ENCODE assay signal across 19 cellular contexts in the genomic region with DNA sequence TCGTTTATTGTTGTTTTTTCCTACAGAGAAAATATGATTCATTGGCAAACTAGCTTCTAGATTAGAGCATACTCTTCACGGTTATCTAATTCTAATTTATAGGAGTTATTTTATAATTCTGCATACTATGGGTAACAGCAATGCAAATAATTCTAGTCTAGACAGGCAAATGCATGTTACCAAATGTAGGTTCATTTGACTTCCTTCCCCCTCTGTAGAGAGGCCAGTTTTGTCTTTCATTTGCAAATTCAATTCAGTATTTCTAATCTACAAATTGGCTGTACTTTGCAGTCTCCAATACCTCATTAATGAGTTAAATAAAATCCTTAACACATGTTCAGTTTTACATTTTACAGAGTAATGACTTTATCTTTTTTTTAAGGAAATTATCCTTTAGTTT. TPM values are rescaled to one million over a fixed set of nuclear protein-coding genes. Genes with fewer than 3 reads are reported as not detected.
DNase-seq lines count a peak whose midpoint lies in the region; ATAC-seq and TF ChIP-seq lines count a peak whose summit lies in the region.
"Had no signal": no experiment of that assay in that cellular context is flagged by ENCODE, and none has a peak within 500 bp of the region (broad histone marks: within the 10 kb centered on the region; RNA-seq: fewer than 3 reads in every experiment).

No MANE protein-coding gene starts in this region.

- CTCF ChIA-PET in OCI-LY7 (lab: Charles Lee; ENCODE audit: unreplicated experiment) (no interaction called here), MCF 10A (lab: Yijun Ruan, JAX) (interaction anchor here (0.7 to 1.2 kb wide), 2 partner anchors 29 to 58 kb away, joined by 4 to 5 read pairs; no protein-coding TSS in a partner anchor)

- DNase-seq in NCI-H526 (lab: John Stamatoyannopoulos, UW), result peak; percentile 37 to 73
- DNase-seq in OCI-LY7 (ENCODE audit: low spot score), result no peak
- DNase-seq in osteoblast (ENCODE audit: insufficient read length, low spot score, missing footprints), result peak; percentile 76
- DNase-seq in NCI-H774 (lab: John Stamatoyannopoulos, UW), result no peak
- no peak for DNase-seq in activated CD8-positive, alpha-beta memory T cell treated with anti-CD3 and anti-CD28 coated beads, Interleukin-2, amount 50 U/mL, for 4 hours
- no peak for DNase-seq in MCF 10A (ENCODE audit: unreplicated experiment)
- DNase-seq: 8988T; ACHN; Caco-2; Calu3; CD4-positive, alpha-beta T cell; CD8-positive, alpha-beta T cell; DMS79 treated with DMSO at 0.1 percent for 48 hours; EL; GDM1 had no signal

- H3K79me2 ChIP-seq in DOHH2 (ENCODE audit: control insufficient read depth, low read length) (no peaks in the 10 kb centered on the region), OCI-LY7 (ENCODE audit: insufficient read depth, low read depth, low read length) (peaks cover 17% of the 10 kb centered on the region; the same call in 1 of the 2 replicates), osteoblast (ENCODE audit: insufficient read depth, low read length) (no peaks in the 10 kb centered on the region)

- H3K27ac Mint-ChIP-seq in MCF 10A (ENCODE audit: low read depth, unreplicated experiment), result no peak overlapping the region
- H3K27ac Mint-ChIP-seq: CD4-positive, alpha-beta T cell; CD8-positive, alpha-beta T cell had no signal

- ATAC-seq in GM21526 (IDR thresholded peaks at IDR 0.05; ENCODE audit: low FRiP score, unreplicated experiment), result no peak
- ATAC-seq: CD8-positive, alpha-beta T cell; GM12878 had no signal

- TF ChIP-seq CTCF in DOHH2 (IDR thresholded peaks at IDR 0.05; ENCODE audit: low read depth, low read length, poor library complexity, severe bottlenecking) (no peak), OCI-LY7 (conservative IDR thresholded peaks at IDR 0.05; ENCODE audit: low read length) (no peak), osteoblast (IDR thresholded peaks at IDR 0.05; ENCODE audit: extremely low read depth, low read depth, low read length) (no peak), MCF 10A (IDR thresholded peaks at IDR 0.05; ENCODE audit: unreplicated experiment) (no peak)

- no peak overlapping the region for H3K4me3 Mint-ChIP-seq in MCF 10A (ENCODE audit: unreplicated experiment)
- H3K4me3 Mint-ChIP-seq: CD4-positive, alpha-beta T cell; CD8-positive, alpha-beta T cell had no signal

- no peaks in the 10 kb centered on the region; the same call in 1 of the 2 replicates for H3K27me3 ChIP-seq in DOHH2 (ENCODE audit: control insufficient read depth, low read length)
- H3K27me3 ChIP-seq in osteoblast (ENCODE audit: insufficient read depth, low read length), result no peaks in the 10 kb centered on the region

- no peak overlapping the region for H3K27ac ChIP-seq in DOHH2 (ENCODE audit: low read depth, low read length)
- no peak overlapping the region for H3K27ac ChIP-seq in OCI-LY7 (ENCODE audit: low read depth, low read length, poor library complexity, severe bottlenecking)
- H3K27ac ChIP-seq in osteoblast (ENCODE audit: low read depth, low read length), result no peak overlapping the region
- H3K27ac ChIP-seq: C4-2B had no signal

- H4K20me1 ChIP-seq in DOHH2 (ENCODE audit: control insufficient read depth, insufficient read depth, low read depth, low read length), result no peaks in the 10 kb centered on the region
- H4K20me1 ChIP-seq in OCI-LY7 (ENCODE audit: insufficient read depth, low read length), result no peaks in the 10 kb centered on the region
- H4K20me1 ChIP-seq in osteoblast (ENCODE audit: insufficient read depth, low read length), result peaks cover 4% of the 10 kb centered on the region

- BruUV-seq in OCI-LY7 (replicated peaks; lab: Mats Ljungman, UMichigan), result no TSS peak
- no TSS peak for BruUV-seq in MCF 10A (replicated peaks; lab: Mats Ljungman, UMichigan)

- H3K4me1 Mint-ChIP-seq in MCF 10A (ENCODE audit: insufficient read depth, unreplicated experiment), result peaks cover 14% of the 10 kb centered on the region

- H3K4me3 ChIP-seq in DOHH2 (ENCODE audit: low read length) (no peak overlapping the region), OCI-LY7 (ENCODE audit: low read depth, low read length, poor library complexity, severe bottlenecking) (no peak overlapping the region), osteoblast (ENCODE audit: insufficient read depth, low read length) (no peak overlapping the region)
- H3K4me3 ChIP-seq: GM12878 had no signal

- no peaks in the 10 kb centered on the region for H3K27me3 Mint-ChIP-seq in MCF 10A (ENCODE audit: insufficient read depth, unreplicated experiment)

- peak overlapping the region; percentile 43 for H3K4me2 ChIP-seq in DOHH2 (ENCODE audit: low read length)
- H3K4me2 ChIP-seq in OCI-LY7 (ENCODE audit: low read length), result peak overlapping the region; percentile 34
- H3K4me2 ChIP-seq in osteoblast (ENCODE audit: insufficient read depth, low read length), result no peak overlapping the region

- H3K9me2 ChIP-seq in DOHH2 (replicated peaks; ENCODE audit: control insufficient read depth, low read length) (no peaks in the 10 kb centered on the region), OCI-LY7 (ENCODE audit: insufficient read depth, low read length) (no peaks in the 10 kb centered on the region)

- H2AFZ ChIP-seq in OCI-LY7 (ENCODE audit: low read length) (no peak overlapping the region), osteoblast (ENCODE audit: low read length) (no peak overlapping the region)

- H3K36me3 ChIP-seq in DOHH2 (ENCODE audit: control insufficient read depth, low read length) (no peaks in the 10 kb centered on the region), OCI-LY7 (ENCODE audit: insufficient read depth, low read length) (0 out of 2 replicates have a peak, but pooled peaks cover 6% of the 10 kb centered on the region), osteoblast (ENCODE audit: insufficient read depth, low read length) (no peaks in the 10 kb centered on the region)

- H3F3A ChIP-seq in DOHH2 (ENCODE audit: control insufficient read depth, insufficient read depth), result no peaks in the 10 kb centered on the region

- intact Hi-C loops in OCI-LY7 (cut with micrococcal nuclease; ENCODE audit: unreplicated experiment) (no loop called here), MCF 10A (cut with micrococcal nuclease) (no loop called here)

- H3K4me1 ChIP-seq in DOHH2 (ENCODE audit: control insufficient read depth, low read length), result peaks cover 16% of the 10 kb centered on the region
- peaks cover 16% of the 10 kb centered on the region for H3K4me1 ChIP-seq in OCI-LY7 (ENCODE audit: insufficient read depth, low read length, poor library complexity, severe bottlenecking)
- H3K4me1 ChIP-seq in osteoblast (ENCODE audit: insufficient read depth, low read length), result peaks cover 18% of the 10 kb centered on the region

- peaks cover 10% of the 10 kb centered on the region for H3K36me3 Mint-ChIP-seq in MCF 10A (ENCODE audit: insufficient read depth, unreplicated experiment)

- POLR2A ChIA-PET in OCI-LY7 (lab: Charles Lee), result interaction anchor here (0.6 kb wide), 1 partner anchor 1924 kb away, joined by 3 read pairs; no protein-coding TSS in a partner anchor
- POLR2A ChIA-PET in MCF 10A (lab: Yijun Ruan, JAX), result no interaction called here

- H3K9me3 ChIP-seq in DOHH2 (ENCODE audit: control insufficient read depth, insufficient read depth, low read length) (no peaks in the 10 kb centered on the region), OCI-LY7 (ENCODE audit: low read length) (no peaks in the 10 kb centered on the region), osteoblast (ENCODE audit: low read depth, low read length) (no peaks in the 10 kb centered on the region)
- H3K9me3 ChIP-seq: Caco-2 had no signal

- no peaks in the 10 kb centered on the region for H3K9me3 Mint-ChIP-seq in MCF 10A (ENCODE audit: unreplicated experiment)
- H3K9me3 Mint-ChIP-seq: CD8-positive, alpha-beta T cell had no signal

RNA-seq across cellular contexts. Expression of a gene that starts 4.2 kb away (rescaled TPM):
- 24.8 and 27.7 TPM in 2 replicates for total RNA-seq in OCI-LY7 (2014; rRNA removed; shearing (Covaris generic))
- total RNA-seq in OCI-LY7 (2022) (22.1 and 26.1 TPM in 2 replicates), osteoblast (67.5 and 89.4 TPM in 2 replicates), MCF 10A (2022) (16.6 and 20.0 TPM in 2 replicates)

RNA-seq across cellular contexts. Expression of a gene that starts 49.9 kb away (rescaled TPM):
- total RNA-seq in OCI-LY7 (2014; rRNA removed; shearing (Covaris generic)), result 13.3 and 15.4 TPM in 2 replicates
- 19.8 and 22.3 TPM in 2 replicates for total RNA-seq in OCI-LY7 (2022)
- 73.1 and 76.6 TPM in 2 replicates for total RNA-seq in osteoblast
- 60.6 and 64.8 TPM in 2 replicates for total RNA-seq in MCF 10A (2022)

Comparison
In these comparisons a context has a peak if more than half of its experiments do, and no peak if none do; other contexts are left out.
1. DNase-seq: peak in NCI-H526 (2 of 2) and osteoblast (single experiment); none in OCI-LY7 (single experiment), NCI-H774 (single experiment), activated CD8-positive, alpha-beta memory T cell treated with anti-CD3 and anti-CD28 coated beads, Interleukin-2, amount 50 U/mL, for 4 hours (single experiment) and MCF 10A (single experiment).